ENCODE assay signal across 8 cellular contexts in genomic region chr22:21942407-21942895, GRCh38. TPM values are rescaled to one million over a fixed set of nuclear protein-coding genes. Genes with fewer than 3 reads are reported as not detected.
A peak's percentile ranks its signal among the peaks of the same experiment; 100 is the strongest.
DNase-seq lines count a peak whose midpoint lies in the region; ATAC-seq and TF ChIP-seq lines count a peak whose summit lies in the region.

No MANE protein-coding gene starts in this region.

- H3K79me2 ChIP-seq in hepatocyte: no peaks in the 10 kb centered on the region

- peak; percentile 8 for ATAC-seq in activated CD8-positive, alpha-beta T cell treated with anti-CD3 and anti-CD28 coated beads for 36 hours
- ATAC-seq in gastroesophageal sphincter: peak; percentile 69

- no peaks in the 10 kb centered on the region for H3K9me2 ChIP-seq in hepatocyte (replicated peaks; ENCODE audit: insufficient read depth)

- no peak for TF ChIP-seq CTCF in activated CD8-positive, alpha-beta T cell treated with anti-CD3 and anti-CD28 coated beads for 36 hours (IDR thresholded peaks at IDR 0.05)
- TF ChIP-seq CTCF in gastroesophageal sphincter (IDR thresholded peaks at IDR 0.05): peak in 2 of 4 experiments; percentile 8 to 9
- no peak for TF ChIP-seq CTCF in hepatocyte (IDR thresholded peaks at IDR 0.05; ENCODE audit: poor library complexity)

- H3K4me2 ChIP-seq in skeletal muscle satellite cell (ENCODE audit: low read length) (peak overlapping the region; percentile 72), hepatocyte (no peak overlapping the region)

- TF ChIP-seq POLR2A in gastroesophageal sphincter (IDR thresholded peaks at IDR 0.05): no peak

- H3K27me3 Mint-ChIP-seq in activated naive CD4-positive, alpha-beta T cell treated with anti-CD3 and anti-CD28 coated beads for 36 hours (ENCODE audit: low read depth): no peaks in the 10 kb centered on the region
- H3K27me3 Mint-ChIP-seq in activated CD8-positive, alpha-beta T cell treated with anti-CD3 and anti-CD28 coated beads for 36 hours: no peaks in the 10 kb centered on the region

- H3K9me3 ChIP-seq in gastroesophageal sphincter: no peaks in the 10 kb centered on the region
- H3K9me3 ChIP-seq in skeletal muscle satellite cell (replicated peaks; ENCODE audit: low read length): no peaks in the 10 kb centered on the region
- H3K9me3 ChIP-seq in hepatocyte (ENCODE audit: low read depth): no peaks in the 10 kb centered on the region

- H3K27ac ChIP-seq in gastroesophageal sphincter: peak overlapping the region; percentile 19 to 97 (median 94)
- H3K27ac ChIP-seq in hepatocyte: no peak overlapping the region

- H3K9me3 Mint-ChIP-seq in activated naive CD4-positive, alpha-beta T cell treated with anti-CD3 and anti-CD28 coated beads for 36 hours: no peaks in the 10 kb centered on the region
- H3K9me3 Mint-ChIP-seq in activated CD8-positive, alpha-beta T cell treated with anti-CD3 and anti-CD28 coated beads for 36 hours: no peaks in the 10 kb centered on the region

- intact Hi-C loops in activated naive CD4-positive, alpha-beta T cell treated with anti-CD3 and anti-CD28 coated beads for 36 hours (cut with micrococcal nuclease): no loop called here
- intact Hi-C loops in activated CD8-positive, alpha-beta T cell treated with anti-CD3 and anti-CD28 coated beads for 36 hours (cut with micrococcal nuclease): loop anchor here (10.0 kb wide), 1 partner anchor 208 kb away; the partner anchor contains the start of gene YPEL1

- no peak for TF ChIP-seq EP300 in gastroesophageal sphincter (IDR thresholded peaks at IDR 0.05)

- H3K36me3 ChIP-seq in gastroesophageal sphincter (peaks cover 0 to 41% of the 10 kb centered on the region in 2 donors), skeletal muscle satellite cell (ENCODE audit: insufficient read depth, low read length) (peaks cover 34% of the 10 kb centered on the region), hepatocyte (replicated peaks; ENCODE audit: insufficient read depth, low read depth) (no peaks in the 10 kb centered on the region)

- POLR2A ChIA-PET in activated CD8-positive, alpha-beta T cell treated with anti-CD3 and anti-CD28 coated beads for 36 hours (lab: Charles Lee): interaction anchor here (0.6 to 1.1 kb wide), 3 partner anchors 9 to 118 kb away, joined by 3 read pairs; no protein-coding TSS in a partner anchor

- H3K4me1 Mint-ChIP-seq in activated naive CD4-positive, alpha-beta T cell treated with anti-CD3 and anti-CD28 coated beads for 36 hours (ENCODE audit: low read depth): peaks cover 37% of the 10 kb centered on the region
- H3K4me1 Mint-ChIP-seq in activated CD8-positive, alpha-beta T cell treated with anti-CD3 and anti-CD28 coated beads for 36 hours (ENCODE audit: low read depth): peaks cover 38% of the 10 kb centered on the region

- peaks cover 3% of the 10 kb centered on the region for H4K20me1 ChIP-seq in hepatocyte (ENCODE audit: insufficient read depth, poor library complexity, severe bottlenecking)

- H2AFZ ChIP-seq in hepatocyte: no peak overlapping the region

- peak; percentile 65 for DNase-seq in activated naive CD4-positive, alpha-beta T cell treated with anti-CD3 and anti-CD28 coated beads for 36 hours
- no peak for DNase-seq in activated naive CD4-positive, alpha-beta T cell (lab: John Stamatoyannopoulos, UW)
- DNase-seq in activated CD8-positive, alpha-beta T cell treated with anti-CD3 and anti-CD28 coated beads for 36 hours: peak; percentile 42
- DNase-seq in NCI-H1417 treated with DMSO at 0.1 percent for 48 hours (lab: John Stamatoyannopoulos, UW): no peak
- DNase-seq in hepatocyte (ENCODE audit: low spot score): no peak
- DNase-seq in DMS153 treated with DMSO at 0.1 percent for 48 hours (lab: John Stamatoyannopoulos, UW; ENCODE audit: unreplicated experiment): no peak

- H3K27ac Mint-ChIP-seq in activated naive CD4-positive, alpha-beta T cell treated with anti-CD3 and anti-CD28 coated beads for 36 hours: peak overlapping the region; percentile 59
- H3K27ac Mint-ChIP-seq in activated CD8-positive, alpha-beta T cell treated with anti-CD3 and anti-CD28 coated beads for 36 hours: peak overlapping the region; percentile 78

- H3K4me1 ChIP-seq in gastroesophageal sphincter (peaks cover 0 to 98% (median 61%) of the 10 kb centered on the region in 3 donors), skeletal muscle satellite cell (ENCODE audit: control insufficient read depth, insufficient read depth, low read length) (peaks cover 80% of the 10 kb centered on the region), hepatocyte (ENCODE audit: insufficient read depth) (peaks cover 3% of the 10 kb centered on the region)

- H3K36me3 Mint-ChIP-seq in activated naive CD4-positive, alpha-beta T cell treated with anti-CD3 and anti-CD28 coated beads for 36 hours (ENCODE audit: low read depth): no peaks in the 10 kb centered on the region
- peaks cover 7% of the 10 kb centered on the region for H3K36me3 Mint-ChIP-seq in activated CD8-positive, alpha-beta T cell treated with anti-CD3 and anti-CD28 coated beads for 36 hours (ENCODE audit: low read depth)

- peak overlapping the region; percentile 61 for H3K9ac ChIP-seq in skeletal muscle satellite cell (ENCODE audit: low read depth, low read length)

- H3K4me3 Mint-ChIP-seq in activated naive CD4-positive, alpha-beta T cell treated with anti-CD3 and anti-CD28 coated beads for 36 hours: no peak overlapping the region
- H3K4me3 Mint-ChIP-seq in activated CD8-positive, alpha-beta T cell treated with anti-CD3 and anti-CD28 coated beads for 36 hours: no peak overlapping the region

- CTCF ChIA-PET in activated naive CD4-positive, alpha-beta T cell treated with anti-CD3 and anti-CD28 coated beads for 36 hours (lab: Charles Lee): interaction anchor here (0.7 to 7.8 kb wide), 2 partner anchors 9 to 17 kb away, joined by 3 to 90 read pairs; partner anchors contain the start of gene PPM1F
- CTCF ChIA-PET in activated CD8-positive, alpha-beta T cell treated with anti-CD3 and anti-CD28 coated beads for 36 hours (lab: Charles Lee): interaction anchor here (0.8 to 1.5 kb wide), 3 partner anchors 10 to 229 kb away, joined by 3 to 8 read pairs (median 3); partner anchors contain the start of gene PPM1F

- H3K27me3 ChIP-seq in gastroesophageal sphincter (no peaks in the 10 kb centered on the region), skeletal muscle satellite cell (ENCODE audit: control insufficient read depth, insufficient read depth, low read length) (no peaks in the 10 kb centered on the region), hepatocyte (no peaks in the 10 kb centered on the region)

- H3K4me3 ChIP-seq in gastroesophageal sphincter: no peak overlapping the region
- H3K4me3 ChIP-seq in skeletal muscle satellite cell (ENCODE audit: low read length): peak overlapping the region; percentile 44
- H3K4me3 ChIP-seq in hepatocyte: no peak overlapping the region

- WGBS in gastroesophageal sphincter (ENCODE audit: low coverage in 1 of 2), 2 donors: 0% methylated on average over 1 of the region's 8 CpGs; no CpG with 5 or more reads in 1 of the 2 donors
- 85% methylated on average over 8 of the region's 8 CpGs for WGBS in hepatocyte (ENCODE audit: low lambda C conversion rate, missing lambda C conversion rate)

RNA-seq across cellular contexts. Expression of gene PPM1F, which starts 10.2 kb away (rescaled TPM):
- 10 to 100 TPM; 23.0 to 24.3 TPM for total RNA-seq in activated naive CD4-positive, alpha-beta T cell treated with anti-CD3 and anti-CD28 coated beads for 36 hours
- 10 to 100 TPM; 18.2 to 18.8 TPM for total RNA-seq in activated CD8-positive, alpha-beta T cell treated with anti-CD3 and anti-CD28 coated beads for 36 hours
- total RNA-seq in gastroesophageal sphincter (10 to 100 TPM; 22.9 to 78.0 (median 36.8) TPM), hepatocyte (13.7 and 17.8 TPM in 2 replicates)
- total RNA-seq in skeletal muscle satellite cell (2012; rRNA removed): 36.0 and 38.3 TPM in 2 replicates
- polyA plus RNA-seq in hepatocyte: 14.7 and 16.1 TPM in 2 replicates

RNA-seq across cellular contexts. Expression of gene TOP3B, which starts 40.1 kb away (rescaled TPM):
- total RNA-seq in activated naive CD4-positive, alpha-beta T cell treated with anti-CD3 and anti-CD28 coated beads for 36 hours: 10 to 100 TPM; 41.2 to 41.4 TPM
- 10 to 100 TPM; 33.6 to 34.0 TPM for total RNA-seq in activated CD8-positive, alpha-beta T cell treated with anti-CD3 and anti-CD28 coated beads for 36 hours
- 10 to 100 TPM in 3 of 4 donors, 1 to 10 TPM in 1; 8.9 to 24.9 (median 18.6) TPM for total RNA-seq in gastroesophageal sphincter
- total RNA-seq in skeletal muscle satellite cell (2012; rRNA removed): 19.0 and 23.2 TPM in 2 replicates
- 23.5 and 26.6 TPM in 2 replicates for total RNA-seq in hepatocyte
- 30.8 and 45.6 TPM in 2 replicates for polyA plus RNA-seq in hepatocyte

Comparison
In these comparisons a context has a peak if more than half of its experiments do, and no peak if none do; other contexts are left out.
1. DNase-seq: peak in activated naive CD4-positive, alpha-beta T cell treated with anti-CD3 and anti-CD28 coated beads for 36 hours (single experiment) and activated CD8-positive, alpha-beta T cell treated with anti-CD3 and anti-CD28 coated beads for 36 hours (single experiment); none in activated naive CD4-positive, alpha-beta T cell (0 of 4), NCI-H1417 treated with DMSO at 0.1 percent for 48 hours (single experiment), hepatocyte (single experiment) and DMS153 treated with DMSO at 0.1 percent for 48 hours (single experiment).